In the genomic region with DNA sequence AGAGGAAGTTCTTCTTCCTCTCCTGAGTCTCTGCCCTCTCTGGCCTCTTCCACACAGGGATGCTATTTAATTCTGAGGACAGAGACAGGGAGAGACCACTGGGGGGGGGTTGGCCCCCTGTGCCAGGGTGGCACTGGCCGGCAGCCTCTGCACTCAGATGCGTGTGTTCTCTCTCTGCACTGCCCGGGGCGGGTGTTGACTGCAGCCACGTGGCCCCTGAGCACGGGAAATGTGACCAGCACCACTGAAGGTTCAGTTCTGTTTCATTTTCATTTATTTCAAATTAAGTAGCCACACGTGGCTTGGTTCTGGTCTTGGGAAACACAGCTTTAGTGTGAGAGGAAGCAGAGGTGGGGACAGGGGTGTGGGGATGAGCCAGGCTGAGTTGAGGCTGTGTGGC, we compare ENCODE assay signal across 25 cellular contexts.
DNase-seq lines count a peak whose midpoint lies in the region; ATAC-seq, FAIRE-seq and TF ChIP-seq lines count a peak whose summit lies in the region.
"Had no signal": no experiment of that assay in that cellular context is flagged by ENCODE, and none has a peak within 500 bp of the region (broad histone marks: within the 10 kb centered on the region; RNA-seq: fewer than 3 reads in every experiment).

No MANE protein-coding gene starts in this region.

- CTCF ChIA-PET in K562 (lab: Yijun Ruan, JAX; ENCODE audit: low intra/inter-chr PET ratio) = no interaction called here

- TF ChIP-seq RAD21 in K562 (CRISPR knock-in tag; conservative IDR thresholded peaks at IDR 0.05 in 1 of 2, IDR thresholded peaks at IDR 0.05 in 1 of 2) = no peak

- no peak overlapping the region for H3K4me2 ChIP-seq in K562 (ENCODE audit: insufficient read depth, low read length)
- H3K4me2 ChIP-seq: GM23338 had no signal

- H3K4me1 Mint-ChIP-seq in CD14-positive monocyte = peaks cover 36% of the 10 kb centered on the region
- peaks cover 9 to 15% (median 12%) of the 10 kb centered on the region in 3 donors for H3K4me1 Mint-ChIP-seq in IgD-negative memory B cell
- peaks cover 46 to 49% of the 10 kb centered on the region in 2 donors for H3K4me1 Mint-ChIP-seq in natural killer cell

- POLR2A ChIA-PET in K562 (lab: Yijun Ruan, JAX) = no interaction called here

- peak overlapping the region in 1 of 2 experiments; percentile 75; a peak in 2 of 4 replicates for H3K9ac ChIP-seq in K562 (ENCODE audit: insufficient read depth in 1 of 2, low read depth in 2 of 2, low read length in 2 of 2)

- H4K20me1 ChIP-seq in K562 (replicated peaks; ENCODE audit: control insufficient read depth, insufficient read depth, low read length) = 0 out of 2 replicates have a peak, but pooled peaks cover 4% of the 10 kb centered on the region

- peaks cover 2% of the 10 kb centered on the region for H3K9me1 ChIP-seq in K562 (ENCODE audit: control insufficient read depth, insufficient read depth, low read length)

- H3K4me3 Mint-ChIP-seq in CD14-positive monocyte (no peak overlapping the region), IgD-negative memory B cell (no peak overlapping the region), natural killer cell (peak overlapping the region; percentile 80)
- H3K4me3 Mint-ChIP-seq: CD8-positive, alpha-beta memory T cell; GM23338; stimulated activated naive CD8-positive, alpha-beta T cell treated with anti-CD3 and anti-CD28 coated beads, Interleukin-15, amount 100 ng/mL, for 72 hours had no signal

- H3K27me3 Mint-ChIP-seq in CD14-positive monocyte (ENCODE audit: low read depth in 3 of 3) = peaks cover 0 to 4% (median 2%) of the 10 kb centered on the region in 3 donors
- no peaks in the 10 kb centered on the region for H3K27me3 Mint-ChIP-seq in IgD-negative memory B cell
- no peaks in the 10 kb centered on the region for H3K27me3 Mint-ChIP-seq in natural killer cell (ENCODE audit: low read depth in 2 of 2)
- H3K27me3 Mint-ChIP-seq: CD8-positive, alpha-beta memory T cell; stimulated activated naive CD8-positive, alpha-beta T cell treated with anti-CD3 and anti-CD28 coated beads, Interleukin-15, amount 100 ng/mL, for 72 hours had no signal

- H3K4me3 ChIP-seq in K562 = no peak overlapping the region
- no peak overlapping the region for H3K4me3 ChIP-seq in lower leg skin (ENCODE audit: low read depth, poor library complexity, severe bottlenecking)
- H3K4me3 ChIP-seq: esophagus muscularis mucosa, GM23338, prostate gland, SK-N-MC, tibial nerve had no signal

- no peak for ATAC-seq in K562
- peak; percentile 80 to 90 (median 81) for ATAC-seq in natural killer cell
- ATAC-seq in SK-N-SH treated with all-trans-retinoic acid at 6 μM for 48 hours = no peak
- ATAC-seq: GM23338; stimulated activated naive CD8-positive, alpha-beta T cell treated with anti-CD3 and anti-CD28 coated beads, Interleukin-15, amount 100 ng/mL, for 72 hours had no signal

- H2AFZ ChIP-seq in K562 (ENCODE audit: low read depth, low read length) = no peak overlapping the region
- H2AFZ ChIP-seq: GM23338 had no signal

- H3K27ac Mint-ChIP-seq in CD14-positive monocyte = peak overlapping the region in 6 of 7 donors; percentile 18 to 91 (median 76)
- H3K27ac Mint-ChIP-seq in IgD-negative memory B cell = peak overlapping the region in 2 of 3 donors; percentile 36 to 76
- peak overlapping the region; percentile 89 to 91 for H3K27ac Mint-ChIP-seq in natural killer cell
- H3K27ac Mint-ChIP-seq: GM23338 had no signal

- TF ChIP-seq POLR2A in K562 (conservative IDR thresholded peaks at IDR 0.05) (no peak), lower leg skin (IDR thresholded peaks at IDR 0.05) (no peak)

- no peaks in the 10 kb centered on the region for H3K9me3 ChIP-seq in K562 (replicated peaks; ENCODE audit: control insufficient read depth, insufficient read depth, low read depth, low read length)
- H3K9me3 ChIP-seq: esophagus muscularis mucosa, prostate gland, tibial nerve had no signal

- no peaks in the 10 kb centered on the region for H3K36me3 ChIP-seq in K562 (ENCODE audit: control insufficient read depth, insufficient read depth, low read length)
- H3K36me3 ChIP-seq: prostate gland had no signal

- in situ Hi-C loops in K562 (cut with MboI) = no loop called here

- no peak for TF ChIP-seq EP300 in K562 (IDR thresholded peaks at IDR 0.05; ENCODE audit: low read length)

- H3K27ac ChIP-seq in K562 (ENCODE audit: extremely low read depth, low read depth, low read length) = peak overlapping the region; percentile 97; the same call in 2 of the 3 replicates
- H3K27ac ChIP-seq: esophagus muscularis mucosa, prostate gland, SK-N-MC had no signal

- WGBS in K562 (ENCODE audit: insufficient coverage, low coverage, missing lambda C conversion rate) = 66% methylated on average over 6 of the region's 7 CpGs
- WGBS in lower leg skin, 2 donors = 92 to 95% methylated on average over 7 of the region's 7 CpGs

- H3K36me3 Mint-ChIP-seq in CD14-positive monocyte (peaks cover 57 to 75% of the 10 kb centered on the region in 2 donors), IgD-negative memory B cell (no peaks in the 10 kb centered on the region), natural killer cell (no peaks in the 10 kb centered on the region)

- H3K9me3 Mint-ChIP-seq in CD14-positive monocyte = no peaks in the 10 kb centered on the region
- no peaks in the 10 kb centered on the region for H3K9me3 Mint-ChIP-seq in IgD-negative memory B cell
- no peaks in the 10 kb centered on the region for H3K9me3 Mint-ChIP-seq in natural killer cell
- H3K9me3 Mint-ChIP-seq: CD8-positive, alpha-beta memory T cell; GM23338; stimulated activated naive CD8-positive, alpha-beta T cell treated with anti-CD3 and anti-CD28 coated beads, Interleukin-15, amount 100 ng/mL, for 72 hours had no signal

- FAIRE-seq in K562 (lab: Jason Lieb, UNC) = no peak
- FAIRE-seq: GM12892 had no signal

- peaks cover 27 to 35% of the 10 kb centered on the region in 2 experiments for H3K4me1 ChIP-seq in K562 (replicated peaks in 1 of 2; ENCODE audit: control insufficient read depth in 2 of 2, insufficient read depth in 2 of 2, low read length in 2 of 2)
- H3K4me1 ChIP-seq: prostate gland had no signal

- no peak for TF ChIP-seq CTCF in CD14-positive monocyte (IDR thresholded peaks at IDR 0.05)
- no peak for TF ChIP-seq CTCF in K562 (IDR thresholded peaks at IDR 0.05 in 2 of 3, conservative IDR thresholded peaks at IDR 0.05 in 1 of 3; ENCODE audit: insufficient read depth in 2 of 3, low read depth in 1 of 3, low read length in 3 of 3)
- no peak for TF ChIP-seq CTCF in natural killer cell (IDR thresholded peaks at IDR 0.05)
- no peak for TF ChIP-seq CTCF in lower leg skin (IDR thresholded peaks at IDR 0.05)

- intact Hi-C loops in CD14-positive monocyte (cut with micrococcal nuclease) (no loop called here), K562 (cut with micrococcal nuclease) (no loop called here), natural killer cell (cut with micrococcal nuclease) (loop anchor here (5.0 kb wide), 1 partner anchor 1331 kb away; no protein-coding TSS in a partner anchor), lower leg skin (cut with DNase I; ENCODE audit: low total_unique reads) (no loop called here)

- DNase-seq in CD14-positive monocyte (ENCODE audit: low spot score) (no peak), K562 (ENCODE audit: extremely low read depth in 1 of 4, low spot score in 3 of 4) (no peak), natural killer cell (no peak), epidermal melanocyte (ENCODE audit: insufficient read length, low spot score) (no peak), NCI-H2196 (lab: John Stamatoyannopoulos, UW; ENCODE audit: unreplicated experiment) (no peak), lower leg skin (ENCODE audit: low spot score in 2 of 2) (no peak)
- DNase-seq: activated CD4-positive, CD25-positive, alpha-beta regulatory T cell; amniotic stem cell; CD8-positive, alpha-beta memory T cell; central memory CD4-positive, alpha-beta T cell; DMS53; Karpas-422; kidney glomerular epithelial cell; NCI-H1092; NCI-H1930; stimulated activated CD4-positive, alpha-beta T cell treated with anti-CD3 and anti-CD28 coated beads, Interleukin-4, amount 100 ng/mL, for 1 hour; stimulated activated naive CD8-positive, alpha-beta T cell treated with anti-CD3 and anti-CD28 coated beads, Interleukin-15, amount 100 ng/mL, for 72 hours had no signal

- no peaks in the 10 kb centered on the region for H3K27me3 ChIP-seq in K562 (ENCODE audit: control insufficient read depth in 2 of 2, insufficient read depth in 2 of 2, low read length in 2 of 2)
- H3K27me3 ChIP-seq: esophagus muscularis mucosa, tibial nerve had no signal

- BruUV-seq in K562 (replicated peaks; lab: Mats Ljungman, UMichigan) = no TSS peak

- peaks cover 9% of the 10 kb centered on the region for H3K79me2 ChIP-seq in K562 (ENCODE audit: control insufficient read depth, insufficient read depth, low read length)

TF ChIP-seq in K562, 482 proteins besides CTCF, POLR2A, EP300 and RAD21 (continues in another document):
- no peak for TF ChIP-seq BRF1 (IDR thresholded peaks at IDR 0.05; ENCODE audit: borderline replicate concordance, extremely low read depth, insufficient read length)

TF ChIP-seq in SK-N-SH treated with all-trans-retinoic acid at 6 μM for 48 hours, 23 proteins besides CTCF, POLR2A, EP300 and RAD21 (continues in another document):
- TF ChIP-seq ZNF8 (CRISPR knock-in tag; IDR thresholded peaks at IDR 0.05) (no peak), TCF4 (CRISPR knock-in tag; IDR thresholded peaks at IDR 0.05; ENCODE audit: borderline replicate concordance) (no peak), SNAI2 (CRISPR knock-in tag; IDR thresholded peaks at IDR 0.05) (no peak), GLIS3 (CRISPR knock-in tag; IDR thresholded peaks at IDR 0.05) (no peak)
- TF ChIP-seq, protein P1, sequence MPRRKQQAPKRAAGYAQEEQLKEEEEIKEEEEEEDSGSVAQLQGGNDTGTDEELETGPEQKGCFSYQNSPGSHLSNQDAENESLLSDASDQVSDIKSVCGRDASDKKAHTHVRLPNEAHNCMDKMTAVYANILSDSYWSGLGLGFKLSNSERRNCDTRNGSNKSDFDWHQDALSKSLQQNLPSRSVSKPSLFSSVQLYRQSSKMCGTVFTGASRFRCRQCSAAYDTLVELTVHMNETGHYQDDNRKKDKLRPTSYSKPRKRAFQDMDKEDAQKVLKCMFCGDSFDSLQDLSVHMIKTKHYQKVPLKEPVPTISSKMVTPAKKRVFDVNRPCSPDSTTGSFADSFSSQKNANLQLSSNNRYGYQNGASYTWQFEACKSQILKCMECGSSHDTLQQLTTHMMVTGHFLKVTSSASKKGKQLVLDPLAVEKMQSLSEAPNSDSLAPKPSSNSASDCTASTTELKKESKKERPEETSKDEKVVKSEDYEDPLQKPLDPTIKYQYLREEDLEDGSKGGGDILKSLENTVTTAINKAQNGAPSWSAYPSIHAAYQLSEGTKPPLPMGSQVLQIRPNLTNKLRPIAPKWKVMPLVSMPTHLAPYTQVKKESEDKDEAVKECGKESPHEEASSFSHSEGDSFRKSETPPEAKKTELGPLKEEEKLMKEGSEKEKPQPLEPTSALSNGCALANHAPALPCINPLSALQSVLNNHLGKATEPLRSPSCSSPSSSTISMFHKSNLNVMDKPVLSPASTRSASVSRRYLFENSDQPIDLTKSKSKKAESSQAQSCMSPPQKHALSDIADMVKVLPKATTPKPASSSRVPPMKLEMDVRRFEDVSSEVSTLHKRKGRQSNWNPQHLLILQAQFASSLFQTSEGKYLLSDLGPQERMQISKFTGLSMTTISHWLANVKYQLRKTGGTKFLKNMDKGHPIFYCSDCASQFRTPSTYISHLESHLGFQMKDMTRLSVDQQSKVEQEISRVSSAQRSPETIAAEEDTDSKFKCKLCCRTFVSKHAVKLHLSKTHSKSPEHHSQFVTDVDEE (CRISPR knock-in tag; IDR thresholded peaks at IDR 0.05) = no peak

Comparison
In these comparisons a context has a peak if more than half of its experiments do, and no peak if none do; other contexts are left out.
1. ATAC-seq: peak in natural killer cell (3 of 3); none in K562 (single experiment) and SK-N-SH treated with all-trans-retinoic acid at 6 μM for 48 hours (single experiment).
2. Peak in every context shown above with its lines, with median percentiles within 50 percentile points of each other: H3K27ac Mint-ChIP-seq.